22 cellular contexts compared by ENCODE assay signal in genomic region chr17:17966399-17966798, GRCh38. TPM values are rescaled to one million over a fixed set of nuclear protein-coding genes. Genes with fewer than 3 reads are reported as not detected.
A peak's percentile ranks its signal among the peaks of the same experiment; 100 is the strongest.
DNase-seq lines count a peak whose midpoint lies in the region; ATAC-seq and TF ChIP-seq lines count a peak whose summit lies in the region.
"Had no signal": no experiment of that assay in that cellular context is flagged by ENCODE, and none has a peak within 500 bp of the region (broad histone marks: within the 10 kb centered on the region; RNA-seq: fewer than 3 reads in every experiment).

No MANE protein-coding gene starts in this region.

- no peaks in the 10 kb centered on the region for H3K9me3 ChIP-seq in T-helper 17 cell (ENCODE audit: control insufficient read depth, low read length, poor library complexity, severe bottlenecking)
- H3K9me3 ChIP-seq in psoas muscle, result no peaks in the 10 kb centered on the region
- H3K9me3 ChIP-seq: heart left ventricle, left ventricle myocardium inferior had no signal

- intact Hi-C loops in psoas muscle (cut with DNase I), result loop anchor here (5.0 kb wide), 2 partner anchors 34 to 44 kb away; no protein-coding TSS in a partner anchor

- H3K27ac ChIP-seq in psoas muscle, result peak overlapping the region; percentile 60
- H3K27ac ChIP-seq: cardiac muscle cell, heart left ventricle had no signal

- no peak overlapping the region for H3K4me3 Mint-ChIP-seq in activated naive CD4-positive, alpha-beta T cell treated with anti-CD3 and anti-CD28 coated beads, Interleukin-2, amount 10 ng/mL, durations not matched to agents 7 days and 5 days
- H3K4me3 Mint-ChIP-seq in T-helper 17 cell, result no peak overlapping the region
- H3K4me3 Mint-ChIP-seq in effector memory CD8-positive, alpha-beta T cell, result no peak overlapping the region
- H3K4me3 Mint-ChIP-seq: activated B cell treated with CpG ODN at 0.5 μM for 24 hours; CD8-positive, alpha-beta T cell; neural crest cell had no signal

- H3K4me1 Mint-ChIP-seq in activated naive CD4-positive, alpha-beta T cell treated with anti-CD3 and anti-CD28 coated beads, Interleukin-2, amount 10 ng/mL, durations not matched to agents 7 days and 5 days, result peaks cover 70% of the 10 kb centered on the region
- H3K4me1 Mint-ChIP-seq in T-helper 17 cell, result peaks cover 55% of the 10 kb centered on the region
- H3K4me1 Mint-ChIP-seq in effector memory CD8-positive, alpha-beta T cell (ENCODE audit: low read depth in 2 of 2), result peaks cover 16 to 40% of the 10 kb centered on the region in 2 donors

- peak; percentile 53 for ATAC-seq in GM19438 (IDR thresholded peaks at IDR 0.05; ENCODE audit: low read depth, unreplicated experiment)
- no peak for ATAC-seq in T-helper 17 cell
- no peak for ATAC-seq in psoas muscle
- no peak for ATAC-seq in effector memory CD8-positive, alpha-beta T cell (replicated peaks)
- ATAC-seq: CD8-positive, alpha-beta T cell; heart left ventricle had no signal

- no peak for TF ChIP-seq CTCF in psoas muscle (IDR thresholded peaks at IDR 0.05)

- 88 to 91% (median 89%) methylated on average over 3 of the region's 3 CpGs for WGBS in psoas muscle, 3 donors

- no peaks in the 10 kb centered on the region for H3K27me3 Mint-ChIP-seq in activated naive CD4-positive, alpha-beta T cell treated with anti-CD3 and anti-CD28 coated beads, Interleukin-2, amount 10 ng/mL, durations not matched to agents 7 days and 5 days
- H3K27me3 Mint-ChIP-seq in T-helper 17 cell, result no peaks in the 10 kb centered on the region
- no peaks in the 10 kb centered on the region for H3K27me3 Mint-ChIP-seq in effector memory CD8-positive, alpha-beta T cell
- H3K27me3 Mint-ChIP-seq: activated B cell treated with CpG ODN at 0.5 μM for 24 hours had no signal

- H3K4me3 ChIP-seq in psoas muscle, result no peak overlapping the region
- H3K4me3 ChIP-seq: cardiac muscle cell, heart left ventricle, left ventricle myocardium inferior had no signal

- H3K27me3 ChIP-seq in psoas muscle (ENCODE audit: insufficient read depth in 3 of 3, low read length in 2 of 3), result no peaks in the 10 kb centered on the region
- H3K27me3 ChIP-seq: cardiac muscle cell, heart left ventricle had no signal

- no peaks in the 10 kb centered on the region for H3K36me3 ChIP-seq in psoas muscle (ENCODE audit: insufficient read depth in 1 of 2, low read depth in 1 of 2)
- H3K36me3 ChIP-seq: cardiac muscle cell, left ventricle myocardium inferior had no signal

- H3K9me3 Mint-ChIP-seq in activated naive CD4-positive, alpha-beta T cell treated with anti-CD3 and anti-CD28 coated beads, Interleukin-2, amount 10 ng/mL, durations not matched to agents 7 days and 5 days, result no peaks in the 10 kb centered on the region
- no peaks in the 10 kb centered on the region for H3K9me3 Mint-ChIP-seq in effector memory CD8-positive, alpha-beta T cell
- H3K9me3 Mint-ChIP-seq: activated B cell treated with CpG ODN at 0.5 μM for 24 hours; CD8-positive, alpha-beta T cell; neural crest cell had no signal

- no peak for DNase-seq in activated naive CD4-positive, alpha-beta T cell treated with anti-CD3 and anti-CD28 coated beads, Interleukin-2, amount 10 ng/mL, durations not matched to agents 7 days and 5 days
- no peak for DNase-seq in activated naive CD4-positive, alpha-beta T cell treated with Interleukin-2 at 50 U/mL for 16 hours
- no peak for DNase-seq in T-helper 17 cell
- no peak for DNase-seq in psoas muscle
- no peak for DNase-seq in OCI-M2 (lab: John Stamatoyannopoulos, UW; ENCODE audit: unreplicated experiment)
- no peak for DNase-seq in effector memory CD8-positive, alpha-beta T cell
- DNase-seq in HK-2 (ENCODE audit: unreplicated experiment), result no peak
- DNase-seq: activated B cell treated with CpG ODN at 0.5 μM for 24 hours; CD8-positive, alpha-beta T cell; dermis blood vessel endothelial cell; GDM1; HCEC 1CT; heart left ventricle; Kasumi-1; left ventricle myocardium inferior; NCI-H1092; NCI-H2029 treated with DMSO at 0.1 percent for 48 hours; stimulated activated CD4-positive, alpha-beta T cell treated with anti-CD3 and anti-CD28 coated beads, Interleukin-4, amount 100 ng/mL, for 1 hour had no signal

- H3K4me1 ChIP-seq in psoas muscle, result peaks cover 50% of the 10 kb centered on the region

- H3K27ac Mint-ChIP-seq in activated naive CD4-positive, alpha-beta T cell treated with anti-CD3 and anti-CD28 coated beads, Interleukin-2, amount 10 ng/mL, durations not matched to agents 7 days and 5 days, result peak overlapping the region; percentile 12
- peak overlapping the region; percentile 19 for H3K27ac Mint-ChIP-seq in T-helper 17 cell
- no peak overlapping the region for H3K27ac Mint-ChIP-seq in effector memory CD8-positive, alpha-beta T cell
- H3K27ac Mint-ChIP-seq: activated B cell treated with CpG ODN at 0.5 μM for 24 hours; CD8-positive, alpha-beta T cell had no signal

- peaks cover 11% of the 10 kb centered on the region for H3K36me3 Mint-ChIP-seq in activated naive CD4-positive, alpha-beta T cell treated with anti-CD3 and anti-CD28 coated beads, Interleukin-2, amount 10 ng/mL, durations not matched to agents 7 days and 5 days
- no peaks in the 10 kb centered on the region for H3K36me3 Mint-ChIP-seq in T-helper 17 cell (ENCODE audit: low read depth)
- peaks cover 9% of the 10 kb centered on the region for H3K36me3 Mint-ChIP-seq in effector memory CD8-positive, alpha-beta T cell (ENCODE audit: insufficient read depth)

- CTCF ChIA-PET in activated naive CD4-positive, alpha-beta T cell treated with anti-CD3 and anti-CD28 coated beads, Interleukin-2, amount 10 ng/mL, durations not matched to agents 7 days and 5 days (lab: Charles Lee), result interaction anchor here (1.2 kb wide), 1 partner anchor 28 kb away, joined by 3 read pairs; no protein-coding TSS in a partner anchor

RNA-seq across cellular contexts. Expression of gene TOM1L2, which starts 5.8 kb away (rescaled TPM):
- total RNA-seq in T-helper 17 cell (10 to 100 TPM; 42.2 to 44.2 TPM), psoas muscle (10 to 100 TPM; 72.0 to 89.8 (median 87.2) TPM)
- 10 to 100 TPM; 13.3 to 48.4 (median 27.6) TPM for polyA plus RNA-seq in psoas muscle

RNA-seq across cellular contexts. Expression of gene DRC3, which starts 6.3 kb away (rescaled TPM):
- total RNA-seq in T-helper 17 cell (not detected), psoas muscle (1 to 10 TPM in 1 of 4 donors, under 1 TPM in 3; 0.39 to 1.8 (median 0.73) TPM)
- polyA plus RNA-seq in psoas muscle, result 1 to 10 TPM in 1 of 3 donors, under 1 TPM in 2; 0.61 to 1.6 (median 0.69) TPM
- total RNA-seq: activated B cell treated with CpG ODN at 0.5 μM for 24 hours, mononuclear cell had no signal

Comparison
In these comparisons a context has a peak if more than half of its experiments do, and no peak if none do; other contexts are left out.
1. H3K27ac Mint-ChIP-seq: peak in activated naive CD4-positive, alpha-beta T cell treated with anti-CD3 and anti-CD28 coated beads, Interleukin-2, amount 10 ng/mL, durations not matched to agents 7 days and 5 days (single experiment) and T-helper 17 cell (single experiment); none in effector memory CD8-positive, alpha-beta T cell (0 of 2).